ENCODE assay signal across 9 cellular contexts in genomic region chr17:8941520-8941919, GRCh38. TPM values are rescaled to one million over a fixed set of nuclear protein-coding genes. Genes with fewer than 3 reads are reported as not detected.
DNase-seq lines count a peak whose midpoint lies in the region; ATAC-seq and TF ChIP-seq lines count a peak whose summit lies in the region.
"Had no signal": no experiment of that assay in that cellular context is flagged by ENCODE, and none has a peak within 500 bp of the region (broad histone marks: within the 10 kb centered on the region; RNA-seq: fewer than 3 reads in every experiment).

No MANE protein-coding gene starts in this region.

- no peaks in the 10 kb centered on the region for H3K4me1 ChIP-seq in BE2C

- intact Hi-C loops in natural killer cell (cut with micrococcal nuclease) = loop anchor here (2.0 kb wide), 1 partner anchor 15 kb away; no protein-coding TSS in a partner anchor

- peaks cover 91 to 94% of the 10 kb centered on the region in 2 donors for H3K4me1 Mint-ChIP-seq in natural killer cell

- no peaks in the 10 kb centered on the region for H3K9me3 ChIP-seq in BE2C

- H3K9me3 Mint-ChIP-seq in natural killer cell = no peaks in the 10 kb centered on the region

- H3K4me3 ChIP-seq in GM12865 (ENCODE audit: low read depth, low read length) (peak overlapping the region; percentile 35), BE2C (ENCODE audit: low read depth, low read length) (no peak overlapping the region)

- TF ChIP-seq CTCF in GM12865 (IDR thresholded peaks at IDR 0.05; ENCODE audit: insufficient read depth, low read depth, low read length, missing control alignments) = no peak
- TF ChIP-seq CTCF in natural killer cell (IDR thresholded peaks at IDR 0.05) = no peak
- no peak for TF ChIP-seq CTCF in BE2C (IDR thresholded peaks at IDR 0.05; ENCODE audit: low read depth, low read length)

- H3K27me3 ChIP-seq in BE2C = no peaks in the 10 kb centered on the region

- H3K36me3 Mint-ChIP-seq in natural killer cell = peaks cover 6% of the 10 kb centered on the region

- peak overlapping the region; percentile 91 for H3K4me3 Mint-ChIP-seq in natural killer cell

- no peaks in the 10 kb centered on the region for H3K36me3 ChIP-seq in BE2C

- DNase-seq in GM12865 (ENCODE audit: low read depth) (peak; percentile 81), natural killer cell (peak; percentile 67), BE2C (no peak), ureter (ENCODE audit: low spot score) (no peak)
- DNase-seq in activated T-cell treated with anti-CD3 and anti-CD28 coated beads, Interleukin-2, amount 50 U/mL, for 1 hour = peak; percentile 73
- DNase-seq: NCI-H1417 had no signal

- H3K27ac Mint-ChIP-seq in natural killer cell = peak overlapping the region in 1 of 2 donors; percentile 98

- no peaks in the 10 kb centered on the region for H3K27me3 Mint-ChIP-seq in natural killer cell (ENCODE audit: low read depth in 2 of 2)

- ATAC-seq in HG03135 (IDR thresholded peaks at IDR 0.05; ENCODE audit: unreplicated experiment) (peak; percentile 46), natural killer cell (peak; percentile 51 to 75 (median 74)), HG03097 (IDR thresholded peaks at IDR 0.05; ENCODE audit: low FRiP score, unreplicated experiment) (no peak), HG03571 (IDR thresholded peaks at IDR 0.05; ENCODE audit: unreplicated experiment) (no peak)

RNA-seq across cellular contexts. Expression of gene PIK3R5, which starts 24.0 kb away (rescaled TPM):
- 100 to 1,000 TPM; 254 to 364 (median 348) TPM for total RNA-seq in natural killer cell
- polyA plus RNA-seq in BE2C (2012; ENCODE audit: insufficient read depth, insufficient read length, low read depth) = not detected
- 8.4 TPM for total RNA-seq in ureter

Comparison
In these comparisons a context has a peak if more than half of its experiments do, and no peak if none do; other contexts are left out.
1. DNase-seq: peak in GM12865 (single experiment), activated T-cell treated with anti-CD3 and anti-CD28 coated beads, Interleukin-2, amount 50 U/mL, for 1 hour (single experiment) and natural killer cell (single experiment); none in BE2C (single experiment) and ureter (single experiment).
2. ATAC-seq: peak in HG03135 (single experiment) and natural killer cell (3 of 3); none in HG03097 (single experiment) and HG03571 (single experiment).
3. RNA of gene PIK3R5, which starts 24.0 kb away (total RNA-seq): 254 to 364 TPM in natural killer cell; 8.4 TPM in ureter (single experiment); every median in the first group is over 10 times any median in the second.